In genomic region chr1:97277891-97278662, GRCh38 we compare ENCODE assay signal across 10 cellular contexts.
DNase-seq lines count a peak whose midpoint lies in the region; ATAC-seq and TF ChIP-seq lines count a peak whose summit lies in the region.
"Had no signal": no experiment of that assay in that cellular context is flagged by ENCODE, and none has a peak within 500 bp of the region (broad histone marks: within the 10 kb centered on the region; RNA-seq: fewer than 3 reads in every experiment).

No MANE protein-coding gene starts in this region.

- H3K4me1 Mint-ChIP-seq in CD8-positive, alpha-beta T cell (ENCODE audit: low read depth), result no peaks in the 10 kb centered on the region
- no peaks in the 10 kb centered on the region for H3K4me1 Mint-ChIP-seq in mesothelial cell of epicardium
- H3K4me1 Mint-ChIP-seq: immature natural killer cell had no signal

- intact Hi-C loops in head of caudate nucleus (cut with DNase I), result no loop called here
- intact Hi-C loops in CD8-positive, alpha-beta T cell (cut with DNase I, micrococcal nuclease), result no loop called here

- H3K4me3 Mint-ChIP-seq in CD8-positive, alpha-beta T cell, result no peak overlapping the region
- H3K4me3 Mint-ChIP-seq in mesothelial cell of epicardium, result no peak overlapping the region
- H3K4me3 Mint-ChIP-seq: immature natural killer cell had no signal

- H3K9me3 ChIP-seq in lung (ENCODE audit: control insufficient read depth in 2 of 2, insufficient read depth in 1 of 2, low read length in 1 of 2), result no peaks in the 10 kb centered on the region
- H3K9me3 ChIP-seq in CD8-positive, alpha-beta T cell (ENCODE audit: low read length), result no peaks in the 10 kb centered on the region

- DNase-seq in AG09319 (ENCODE audit: extremely low read depth, low read depth) (peak; percentile 54), HS-27A (ENCODE audit: low read depth) (peak; percentile 40), cardiac fibroblast (ENCODE audit: low read depth in 2 of 2) (peak; percentile 83 to 92), lung (ENCODE audit: low spot score) (no peak), head of caudate nucleus (no peak), mesothelial cell of epicardium (ENCODE audit: low spot score in 2 of 2, unreplicated experiment in 2 of 2) (no peak)
- no peak for DNase-seq in CD8-positive, alpha-beta T cell
- DNase-seq: cortex of kidney, immature natural killer cell had no signal

- H3K27ac Mint-ChIP-seq in CD8-positive, alpha-beta T cell, result no peak overlapping the region
- H3K27ac Mint-ChIP-seq in mesothelial cell of epicardium, result no peak overlapping the region
- H3K27ac Mint-ChIP-seq: immature natural killer cell had no signal

- peak; percentile 79 for ATAC-seq in lung (ENCODE audit: insufficient read depth, low FRiP score)
- no peak for ATAC-seq in CD8-positive, alpha-beta T cell
- no peak for ATAC-seq in GM19397 (IDR thresholded peaks at IDR 0.05; ENCODE audit: unreplicated experiment)

- CTCF ChIA-PET in CD8-positive, alpha-beta T cell (lab: Charles Lee), result no interaction called here

- no peaks in the 10 kb centered on the region for H3K27me3 Mint-ChIP-seq in CD8-positive, alpha-beta T cell (ENCODE audit: low read depth)
- no peaks in the 10 kb centered on the region for H3K27me3 Mint-ChIP-seq in mesothelial cell of epicardium (ENCODE audit: low read depth)

- H3K27me3 ChIP-seq in lung (ENCODE audit: control insufficient read depth, insufficient read depth), result no peaks in the 10 kb centered on the region
- H3K27me3 ChIP-seq in CD8-positive, alpha-beta T cell (ENCODE audit: insufficient read depth, low read length), result no peaks in the 10 kb centered on the region

- peaks cover 8% of the 10 kb centered on the region for H3K9me3 Mint-ChIP-seq in CD8-positive, alpha-beta T cell
- H3K9me3 Mint-ChIP-seq in mesothelial cell of epicardium, result peaks cover 15% of the 10 kb centered on the region

- POLR2A ChIA-PET in CD8-positive, alpha-beta T cell (lab: Charles Lee), result no interaction called here

- H3K36me3 Mint-ChIP-seq in CD8-positive, alpha-beta T cell, result peaks cover 55% of the 10 kb centered on the region
- H3K36me3 Mint-ChIP-seq in mesothelial cell of epicardium, result no peaks in the 10 kb centered on the region

- TF ChIP-seq CTCF in AG09319 (IDR thresholded peaks at IDR 0.05; ENCODE audit: low read depth, low read length) (no peak), cardiac fibroblast (IDR thresholded peaks at IDR 0.05; ENCODE audit: low read depth, low read length) (no peak), lung (IDR thresholded peaks at IDR 0.05; ENCODE audit: control extremely low read depth, extremely low read depth) (no peak), mesothelial cell of epicardium (IDR thresholded peaks at IDR 0.05; ENCODE audit: unreplicated experiment) (no peak)
- TF ChIP-seq CTCF in CD8-positive, alpha-beta T cell (IDR thresholded peaks at IDR 0.05), result no peak

- no peaks in the 10 kb centered on the region for H3K4me1 ChIP-seq in lung (ENCODE audit: control insufficient read depth in 2 of 2, insufficient read depth in 2 of 2, low read length in 2 of 2)
- no peaks in the 10 kb centered on the region for H3K4me1 ChIP-seq in CD8-positive, alpha-beta T cell (ENCODE audit: insufficient read depth, low read length)

- H3K36me3 ChIP-seq in lung (ENCODE audit: control insufficient read depth in 2 of 2, insufficient read depth in 2 of 2, low read length in 2 of 2), result peaks cover 0 to 3% of the 10 kb centered on the region in 2 donors
- H3K36me3 ChIP-seq in CD8-positive, alpha-beta T cell (ENCODE audit: insufficient read depth, low read length), result no peaks in the 10 kb centered on the region

- WGBS in lung, 2 donors, result 89 to 95% methylated on average over 2 of the region's 2 CpGs

- H3K27ac ChIP-seq in lung (ENCODE audit: low read depth in 1 of 2, low read length in 1 of 2), result peak overlapping the region in 1 of 2 donors; percentile 60
- H3K27ac ChIP-seq in CD8-positive, alpha-beta T cell (ENCODE audit: low read depth, low read length), result no peak overlapping the region

- H3K4me3 ChIP-seq in cardiac fibroblast (replicated peaks in 1 of 2; ENCODE audit: low read depth in 2 of 2, low read length in 2 of 2) (no peak overlapping the region), lung (no peak overlapping the region)
- H3K4me3 ChIP-seq in CD8-positive, alpha-beta T cell (ENCODE audit: low read depth, low read length), result no peak overlapping the region

Comparison
In these comparisons a context has a peak if more than half of its experiments do, and no peak if none do; other contexts are left out.
1. DNase-seq: peak in AG09319 (single experiment), HS-27A (single experiment) and cardiac fibroblast (2 of 2); none in lung (single experiment), head of caudate nucleus (0 of 42), CD8-positive, alpha-beta T cell (0 of 7) and mesothelial cell of epicardium (0 of 2).